ENCODE assay signal across 7 cellular contexts in the genomic region with DNA sequence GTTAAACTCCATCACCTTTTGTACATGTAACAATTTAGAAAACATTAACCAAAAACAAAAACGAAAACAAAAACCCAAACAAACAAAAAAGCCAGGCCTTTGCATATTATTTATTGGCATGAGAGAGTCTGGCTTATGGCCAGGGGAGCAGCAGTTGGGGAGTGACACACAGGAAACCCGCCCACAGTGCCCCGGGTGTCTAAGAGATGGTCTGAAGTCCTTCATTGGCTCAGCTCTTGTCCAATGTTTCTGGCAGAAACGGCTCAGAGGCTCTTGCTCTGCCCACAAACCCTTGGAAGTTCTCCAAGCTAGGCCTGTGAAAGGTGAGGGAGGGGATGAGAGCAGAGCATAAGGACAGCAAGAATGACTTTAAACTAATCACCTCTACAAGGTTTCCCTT.
DNase-seq lines count a peak whose midpoint lies in the region; ATAC-seq and TF ChIP-seq lines count a peak whose summit lies in the region.

No MANE protein-coding gene starts in this region.

- no peak for TF ChIP-seq CTCF in HFF-Myc (IDR thresholded peaks at IDR 0.05; ENCODE audit: low read depth, low read length, missing control alignments)
- no peak for TF ChIP-seq CTCF in CD14-positive monocyte (IDR thresholded peaks at IDR 0.05)

- peak; percentile 73 for ATAC-seq in GM18511 (IDR thresholded peaks at IDR 0.05; ENCODE audit: unreplicated experiment)

- intact Hi-C loops in CD14-positive monocyte (cut with micrococcal nuclease): no loop called here

- no peak overlapping the region for H3K4me3 Mint-ChIP-seq in CD14-positive monocyte

- H3K4me1 Mint-ChIP-seq in CD14-positive monocyte: peaks cover 2% of the 10 kb centered on the region

- H3K27me3 Mint-ChIP-seq in CD14-positive monocyte (ENCODE audit: low read depth in 3 of 3): peaks cover 1 to 3% (median 2%) of the 10 kb centered on the region in 3 donors

- peaks cover 0 to 2% (median 0%) of the 10 kb centered on the region in 7 donors for H3K9me3 Mint-ChIP-seq in CD14-positive monocyte

- H3K36me3 Mint-ChIP-seq in CD14-positive monocyte: no peaks in the 10 kb centered on the region

- no peak overlapping the region for H3K4me3 ChIP-seq in HFF-Myc (replicated peaks; ENCODE audit: low read depth, low read length)

- DNase-seq in HFF-Myc (ENCODE audit: extremely low read depth, low read depth) (peak; percentile 54), NCI-H2029 treated with DMSO at 0.1 percent for 48 hours (lab: John Stamatoyannopoulos, UW) (peak; percentile 45), glomerular visceral epithelial cell (ENCODE audit: extremely low spot score) (peak; percentile 30), CD14-positive monocyte (ENCODE audit: low spot score) (no peak), COLO668 (lab: John Stamatoyannopoulos, UW; ENCODE audit: unreplicated experiment) (no peak)
- no peak for DNase-seq in effector CD8-positive, alpha-beta T cell (lab: John Stamatoyannopoulos, UW)

- no peak overlapping the region for H3K27ac Mint-ChIP-seq in CD14-positive monocyte

Comparison
In these comparisons a context has a peak if more than half of its experiments do, and no peak if none do; other contexts are left out.
1. DNase-seq: peak in HFF-Myc (single experiment), NCI-H2029 treated with DMSO at 0.1 percent for 48 hours (single experiment) and glomerular visceral epithelial cell (single experiment); none in CD14-positive monocyte (single experiment), effector CD8-positive, alpha-beta T cell (single experiment) and COLO668 (single experiment).